Comparison of ENCODE assay signal across 8 cellular contexts in the genomic region with DNA sequence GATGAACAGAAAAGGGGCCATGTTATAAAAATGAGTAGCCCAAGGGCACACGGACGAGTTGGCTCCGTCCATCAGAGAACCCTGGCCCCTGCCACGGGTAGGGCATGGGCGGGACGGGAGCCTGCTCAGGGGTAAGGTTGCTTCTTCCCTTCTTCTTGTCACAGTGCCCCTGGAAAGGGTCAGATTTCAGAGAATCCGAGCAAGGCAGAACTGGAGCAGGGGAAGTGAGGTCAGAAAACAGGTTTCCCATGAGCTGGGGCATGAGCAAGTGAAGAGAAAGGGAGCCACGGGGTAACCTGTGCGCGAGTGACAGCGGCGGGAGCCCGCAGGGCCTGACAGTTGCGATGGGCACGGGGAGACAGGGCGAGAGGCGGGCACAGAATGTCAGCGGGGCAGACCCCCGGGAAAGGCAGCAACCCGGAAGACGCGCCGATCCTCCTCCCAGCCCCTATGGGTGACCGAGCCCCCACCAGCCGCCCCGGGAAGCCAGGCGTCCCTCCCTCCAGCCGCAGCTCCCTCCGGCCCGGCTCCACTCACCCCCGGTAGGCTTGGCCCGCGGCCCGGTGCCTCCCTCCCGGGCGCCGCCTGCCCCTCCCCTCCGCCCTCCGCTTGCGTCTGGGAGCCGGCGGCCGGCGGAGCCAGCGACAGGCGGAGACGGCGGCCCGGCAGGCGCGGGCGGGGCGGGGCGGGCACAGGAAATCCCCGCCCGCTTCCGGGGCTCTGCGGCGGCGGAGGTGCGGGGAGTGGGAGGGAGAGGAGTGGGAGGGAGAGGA. TPM values are rescaled to one million over a fixed set of nuclear protein-coding genes. Genes with fewer than 3 reads are reported as not detected.
DNase-seq lines count a peak whose midpoint lies in the region; ATAC-seq and TF ChIP-seq lines count a peak whose summit lies in the region.

Gene ZNF641 (minus strand): TSS at position 671 of the 773 bp plus-strand sequence. CDS start 2,829 bp downstream, outside the sequence.

- DNase-seq in AG04449 (ENCODE audit: low read depth, low spot score): no peak
- peak; percentile 67 for DNase-seq in NCI-H510A (lab: John Stamatoyannopoulos, UW)
- peak; percentile 71 to 78 for DNase-seq in activated CD4-positive, alpha-beta T cell treated with anti-CD3 and anti-CD28 coated beads, Interleukin-2, amount 50 U/mL, for 4 hours
- DNase-seq in dorsolateral prefrontal cortex: peak; percentile 45 to 87 (median 70)
- DNase-seq in lower leg skin (ENCODE audit: low spot score in 2 of 2): peak; percentile 47 to 94
- peak; percentile 46 to 64 for DNase-seq in stimulated activated CD4-positive, alpha-beta T cell treated with anti-CD3 and anti-CD28 coated beads, Interleukin-4, amount 100 ng/mL, for 48 hours (ENCODE audit: low read depth in 2 of 2)

- H3K4me3 ChIP-seq in AG04449 (ENCODE audit: low read depth, low read length): peak within 1 kb of the TSS; percentile 76
- peak within 1 kb of the TSS; percentile 47 to 96 (median 85) for H3K4me3 ChIP-seq in dorsolateral prefrontal cortex
- peak within 1 kb of the TSS; percentile 48 for H3K4me3 ChIP-seq in lower leg skin (ENCODE audit: low read depth, poor library complexity, severe bottlenecking)

- CTCF ChIA-PET in AG04449 (lab: Yijun Ruan, JAX): no interaction called here

- H3K27ac ChIP-seq in dorsolateral prefrontal cortex: peak within 1 kb of the TSS; percentile 83 to 99 (median 97)

- 0% methylated on average over 23 to 35 of the region's 61 CpGs for WGBS in lower leg skin, 2 donors

- peak; percentile 88 for ATAC-seq in GM18867 (IDR thresholded peaks at IDR 0.05; ENCODE audit: unreplicated experiment)
- peak; percentile 89 for ATAC-seq in HG03095 (IDR thresholded peaks at IDR 0.05; ENCODE audit: unreplicated experiment)

- TF ChIP-seq CTCF in AG04449 (IDR thresholded peaks at IDR 0.05; ENCODE audit: insufficient read depth, low read length, missing control alignments) (no peak), dorsolateral prefrontal cortex (IDR thresholded peaks at IDR 0.05 in 54 of 56, conservative IDR thresholded peaks at IDR 0.05 in 2 of 56; ENCODE audit: low read depth in 1 of 56, partially characterized antibody in 56 of 56) (peak in 5 of 56 donors; percentile 12 to 40 (median 18)), lower leg skin (IDR thresholded peaks at IDR 0.05) (no peak)

- intact Hi-C loops in dorsolateral prefrontal cortex (cut with DNase I) (loop anchor here (1.0 to 10.0 kb wide), 2 partner anchors 152 to 166 kb away; partner anchors contain the start of gene CCDC184 (in 1 of the 2)), lower leg skin (cut with DNase I; ENCODE audit: low total_unique reads) (no loop called here)

- TF ChIP-seq POLR2A in lower leg skin (IDR thresholded peaks at IDR 0.05): no peak

- H3K27me3 ChIP-seq in dorsolateral prefrontal cortex: no peaks in the 10 kb centered on the region

- POLR2A ChIA-PET in AG04449 (lab: Yijun Ruan, JAX): no interaction called here

RNA-seq across cellular contexts. Expression of gene ZNF641, which starts in this region (rescaled TPM):
- total RNA-seq in dorsolateral prefrontal cortex: 10 to 100 TPM; 14.7 to 40.6 (median 27.1) TPM
- 10 to 100 TPM in 3 of 4 donors, 1 to 10 TPM in 1; 7.8 to 14.1 (median 12.1) TPM for total RNA-seq in lower leg skin
